8 cellular contexts compared by ENCODE assay signal in the genomic region with DNA sequence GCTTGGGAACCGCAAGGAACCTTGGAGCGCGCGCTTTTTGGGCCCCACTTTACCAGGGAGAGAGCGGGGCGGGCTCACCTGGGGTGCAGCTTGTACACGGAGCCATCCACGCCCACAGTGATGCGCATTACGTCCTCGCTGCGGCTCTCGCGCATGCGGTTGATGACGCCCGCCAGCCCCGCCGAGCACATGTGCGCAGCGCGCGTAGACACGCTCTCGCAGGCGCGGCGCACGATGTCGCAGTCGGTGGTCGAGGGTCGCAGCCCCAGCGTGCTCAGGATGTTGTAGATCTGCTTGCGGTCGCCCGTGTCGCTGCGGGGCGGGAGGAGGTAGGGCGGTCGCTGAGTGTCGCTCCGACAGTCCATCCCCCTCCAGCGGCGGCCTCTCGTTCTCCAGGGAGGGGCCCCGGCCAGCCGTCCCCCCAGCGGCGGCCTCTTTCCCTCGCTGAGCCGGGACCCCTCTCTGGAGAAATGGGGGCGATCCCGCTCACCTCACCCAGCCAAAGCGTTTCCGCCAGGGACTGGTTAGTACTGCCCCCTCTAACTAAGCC. TPM values are rescaled to one million over a fixed set of nuclear protein-coding genes. Genes with fewer than 3 reads are reported as not detected.
DNase-seq lines count a peak whose midpoint lies in the region; ATAC-seq and TF ChIP-seq lines count a peak whose summit lies in the region.

No MANE protein-coding gene starts in this region.

- POLR2A ChIA-PET in activated B cell treated with CpG ODN at 0.5 μM for 24 hours (lab: Charles Lee): no interaction called here

- no peaks in the 10 kb centered on the region for H3K9me3 Mint-ChIP-seq in activated B cell treated with CpG ODN at 0.5 μM for 24 hours

- DNase-seq in activated B cell treated with CpG ODN at 0.5 μM for 24 hours (peak; percentile 37), mesenteric fat pad (ENCODE audit: low spot score) (peak; percentile 86), T1000 (lab: John Stamatoyannopoulos, UW) (no peak), NCI-H187 (lab: John Stamatoyannopoulos, UW) (no peak), NCI-H2029 treated with DMSO at 0.1 percent for 48 hours (lab: John Stamatoyannopoulos, UW) (no peak)
- DNase-seq in central memory CD4-positive, alpha-beta T cell: peak; percentile 69
- peak; percentile 24 to 43 for DNase-seq in stimulated activated CD8-positive, alpha-beta memory T cell treated with anti-CD3 and anti-CD28 coated beads, Interleukin-15, amount 100 ng/mL, for 48 hours (ENCODE audit: low read depth in 2 of 2)

- intact Hi-C loops in activated B cell treated with CpG ODN at 0.5 μM for 24 hours (cut with micrococcal nuclease): no loop called here

- CTCF ChIA-PET in activated B cell treated with CpG ODN at 0.5 μM for 24 hours (lab: Charles Lee): no interaction called here

- H3K4me3 Mint-ChIP-seq in activated B cell treated with CpG ODN at 0.5 μM for 24 hours: peak overlapping the region; percentile 78

- H3K4me1 Mint-ChIP-seq in activated B cell treated with CpG ODN at 0.5 μM for 24 hours: peaks cover 14% of the 10 kb centered on the region

- H3K27ac Mint-ChIP-seq in activated B cell treated with CpG ODN at 0.5 μM for 24 hours: no peak overlapping the region

- H3K36me3 Mint-ChIP-seq in activated B cell treated with CpG ODN at 0.5 μM for 24 hours (ENCODE audit: low read depth): no peaks in the 10 kb centered on the region

- no peaks in the 10 kb centered on the region for H3K27me3 Mint-ChIP-seq in activated B cell treated with CpG ODN at 0.5 μM for 24 hours

- ATAC-seq in activated B cell treated with CpG ODN at 0.5 μM for 24 hours (ENCODE audit: low read depth): peak; percentile 13
- ATAC-seq in GM19467 (IDR thresholded peaks at IDR 0.05; ENCODE audit: unreplicated experiment): no peak

- no peak for TF ChIP-seq CTCF in activated B cell treated with CpG ODN at 0.5 μM for 24 hours (IDR thresholded peaks at IDR 0.05)

RNA-seq across cellular contexts. Expression of gene MYL7, which starts 4.4 kb away (rescaled TPM):
- not detected in 2 replicates for total RNA-seq in activated B cell treated with CpG ODN at 0.5 μM for 24 hours
- not detected for total RNA-seq in mesenteric fat pad

RNA-seq across cellular contexts. Expression of gene POLD2, which starts 22.1 kb away (rescaled TPM):
- total RNA-seq in activated B cell treated with CpG ODN at 0.5 μM for 24 hours (146 and 147 TPM in 2 replicates), mesenteric fat pad (60.2 TPM)

RNA-seq across cellular contexts. Expression of gene AEBP1, which starts 41.3 kb away (rescaled TPM):
- total RNA-seq in activated B cell treated with CpG ODN at 0.5 μM for 24 hours: 17.4 and 21.7 TPM in 2 replicates
- total RNA-seq in mesenteric fat pad: 267 TPM

RNA-seq across cellular contexts. Expression of gene GCK, which starts 43.7 kb away (rescaled TPM):
- total RNA-seq in activated B cell treated with CpG ODN at 0.5 μM for 24 hours: 0.13 and 0.44 TPM in 2 replicates
- 0.48 TPM for total RNA-seq in mesenteric fat pad

RNA-seq across cellular contexts. Expression of gene YKT6, which starts 55.3 kb away (rescaled TPM):
- total RNA-seq in activated B cell treated with CpG ODN at 0.5 μM for 24 hours (78.2 and 78.7 TPM in 2 replicates), mesenteric fat pad (77.4 TPM)

Comparison
In these comparisons a context has a peak if more than half of its experiments do, and no peak if none do; other contexts are left out.
1. DNase-seq: peak in activated B cell treated with CpG ODN at 0.5 μM for 24 hours (single experiment), central memory CD4-positive, alpha-beta T cell (single experiment), mesenteric fat pad (single experiment) and stimulated activated CD8-positive, alpha-beta memory T cell treated with anti-CD3 and anti-CD28 coated beads, Interleukin-15, amount 100 ng/mL, for 48 hours (2 of 2); none in T1000 (single experiment), NCI-H187 (0 of 2) and NCI-H2029 treated with DMSO at 0.1 percent for 48 hours (single experiment).
2. RNA of gene AEBP1, which starts 41.3 kb away (total RNA-seq): 267 TPM in mesenteric fat pad (single experiment); 17.4 to 21.7 TPM in activated B cell treated with CpG ODN at 0.5 μM for 24 hours; every median in the first group is over 10 times any median in the second.